Comparison of ENCODE assay signal across 20 cellular contexts in genomic region chr21:36703123-36703522, GRCh38. TPM values are rescaled to one million over a fixed set of nuclear protein-coding genes. Genes with fewer than 3 reads are reported as not detected.
A peak's percentile ranks its signal among the peaks of the same experiment; 100 is the strongest.
DNase-seq lines count a peak whose midpoint lies in the region; ATAC-seq and TF ChIP-seq lines count a peak whose summit lies in the region.
"Had no signal": no experiment of that assay in that cellular context is flagged by ENCODE, and none has a peak within 500 bp of the region (broad histone marks: within the 10 kb centered on the region; RNA-seq: fewer than 3 reads in every experiment).

No MANE protein-coding gene starts in this region.

- no peak for DNase-seq in GM23338 (ENCODE audit: low spot score)
- no peak for DNase-seq in esophagus squamous epithelium (lab: John Stamatoyannopoulos, UW)
- DNase-seq in activated T-cell treated with anti-CD3 and anti-CD28 coated beads, Interleukin-2, amount 50 U/mL, for 1 hour: no peak
- no peak for DNase-seq in GM23248
- DNase-seq in inferior parietal cortex (ENCODE audit: extremely low spot score): no peak
- DNase-seq in superior temporal gyrus (ENCODE audit: extremely low spot score): no peak
- DNase-seq: CD8-positive, alpha-beta memory T cell; DMS79; Karpas-422; MG63; NCI-H1092; NCI-H146; NCI-H2081; NCI-H510A treated with DMSO at 0.1 percent for 48 hours; NCI-H82; SHP77 had no signal

- H3K27me3 Mint-ChIP-seq in GM23338 (ENCODE audit: insufficient read depth, low read depth, poor library complexity): peaks cover 95% of the 10 kb centered on the region

- no peaks in the 10 kb centered on the region; the same call in 2 of the 3 replicates for H3K36me3 Mint-ChIP-seq in GM23338 (ENCODE audit: low read depth)
- H3K36me3 Mint-ChIP-seq: CD8-positive, alpha-beta memory T cell had no signal

- H2AFZ ChIP-seq in GM23338 (no peak overlapping the region), GM23248 (no peak overlapping the region)

- H3K79me2 ChIP-seq in GM23338 (replicated peaks; ENCODE audit: insufficient read depth) (no peaks in the 10 kb centered on the region), GM23248 (ENCODE audit: insufficient read depth) (no peaks in the 10 kb centered on the region)

- peaks cover 50% of the 10 kb centered on the region for H3K4me1 Mint-ChIP-seq in GM23338

- H3K9me3 Mint-ChIP-seq in GM23338: peaks cover 9% of the 10 kb centered on the region; the same call in 2 of the 3 replicates
- H3K9me3 Mint-ChIP-seq: CD8-positive, alpha-beta memory T cell had no signal

- H3F3A ChIP-seq in GM23338 (replicated peaks; ENCODE audit: low read depth) (peaks cover 20% of the 10 kb centered on the region; the same call in 1 of the 2 replicates), GM23248 (ENCODE audit: insufficient read depth) (no peaks in the 10 kb centered on the region)

- peaks cover 3% of the 10 kb centered on the region for H4K20me1 ChIP-seq in GM23338 (replicated peaks; ENCODE audit: insufficient read depth)
- H4K20me1 ChIP-seq in GM23248 (ENCODE audit: insufficient read depth): no peaks in the 10 kb centered on the region

- no peak for TF ChIP-seq POLR2A in esophagus squamous epithelium (IDR thresholded peaks at IDR 0.05)

- H3K9me2 ChIP-seq in GM23338 (ENCODE audit: insufficient read depth) (no peaks in the 10 kb centered on the region), GM23248 (ENCODE audit: insufficient read depth) (no peaks in the 10 kb centered on the region)

- H3K9ac ChIP-seq in GM23248: no peak overlapping the region

- no peak overlapping the region; the same call in 2 of the 3 replicates for H3K4me3 Mint-ChIP-seq in GM23338

- WGBS in esophagus squamous epithelium, 2 donors: 14 to 38% methylated on average over 2 to 3 of the region's 3 CpGs
- WGBS in GM23248 (ENCODE audit: low coverage in 1 of 2, low lambda C conversion rate in 2 of 2, missing lambda C conversion rate in 2 of 2), 2 experiments: 11 to 14% methylated on average over 3 of the region's 3 CpGs

- H3K4me2 ChIP-seq in GM23338 (no peak overlapping the region), GM23248 (ENCODE audit: unreplicated experiment) (no peak overlapping the region)

- intact Hi-C loops in esophagus squamous epithelium (cut with DNase I): loop anchor here (10.0 kb wide), 1 partner anchor 198 kb away; no protein-coding TSS in a partner anchor

- peaks cover 60% of the 10 kb centered on the region for H3K4me1 ChIP-seq in GM23338 (ENCODE audit: insufficient read depth)
- H3K4me1 ChIP-seq in esophagus squamous epithelium: peaks cover 44 to 96% (median 54%) of the 10 kb centered on the region in 3 donors
- H3K4me1 ChIP-seq in GM23248 (ENCODE audit: insufficient read depth): no peaks in the 10 kb centered on the region

- H3K27ac ChIP-seq in GM23338 (ENCODE audit: low read depth) (no peak overlapping the region), VCaP (peak overlapping the region; percentile 100), esophagus squamous epithelium (peak overlapping the region; percentile 79 to 97 (median 96)), GM23248 (no peak overlapping the region)
- H3K27ac ChIP-seq: Peyer's patch had no signal

- in situ Hi-C loops in GM23248 (cut with MboI): no loop called here

- H3K27ac Mint-ChIP-seq in GM23338: no peak overlapping the region
- H3K27ac Mint-ChIP-seq: CD8-positive, alpha-beta memory T cell had no signal

- peaks cover 100% of the 10 kb centered on the region for H3K27me3 ChIP-seq in GM23338 (ENCODE audit: insufficient read depth)
- H3K27me3 ChIP-seq in esophagus squamous epithelium: peaks cover 0 to 100% (median 18%) of the 10 kb centered on the region in 4 donors
- peaks cover 92% of the 10 kb centered on the region for H3K27me3 ChIP-seq in GM23248 (replicated peaks; ENCODE audit: insufficient read depth)
- H3K27me3 ChIP-seq: MG63 had no signal

- H3K36me3 ChIP-seq in GM23338 (ENCODE audit: insufficient read depth) (no peaks in the 10 kb centered on the region), esophagus squamous epithelium (no peaks in the 10 kb centered on the region), GM23248 (ENCODE audit: low read depth) (no peaks in the 10 kb centered on the region)
- H3K36me3 ChIP-seq: Peyer's patch had no signal

- H3K4me3 ChIP-seq in GM23338 (no peak overlapping the region), esophagus squamous epithelium (peak overlapping the region; percentile 31 to 78 (median 74)), GM23248 (no peak overlapping the region)
- H3K4me3 ChIP-seq: Peyer's patch had no signal

- no peak for ATAC-seq in GM23338
- ATAC-seq: SK-N-SH treated with all-trans-retinoic acid at 6 μM for 48 hours had no signal

- H3K9me3 ChIP-seq in esophagus squamous epithelium: no peaks in the 10 kb centered on the region
- no peaks in the 10 kb centered on the region for H3K9me3 ChIP-seq in GM23248 (ENCODE audit: low read depth)
- H3K9me3 ChIP-seq: MG63, Peyer's patch had no signal

- TF ChIP-seq CTCF in GM23338 (conservative IDR thresholded peaks at IDR 0.05; ENCODE audit: low read depth in 2 of 2) (no peak), VCaP (conservative IDR thresholded peaks at IDR 0.05) (no peak), esophagus squamous epithelium (IDR thresholded peaks at IDR 0.05) (no peak)

TF ChIP-seq in GM23338, 12 proteins besides CTCF, POLR2A, EP300 and RAD21:
- TF ChIP-seq EZH2 (IDR thresholded peaks at IDR 0.05; ENCODE audit: low read depth, unreplicated experiment) (peak; percentile 61), EZH2phosphoT487 (IDR thresholded peaks at IDR 0.05; ENCODE audit: unreplicated experiment) (no peak)

RNA-seq across cellular contexts. Expression of gene SIM2, which starts 4.2 kb away (rescaled TPM):
- 0.49 and 1.4 TPM in 2 replicates for total RNA-seq in GM23338 (2014; rRNA removed; shearing (Covaris generic))
- polyA plus RNA-seq in GM23338 (2016; fragmentation: Nextera tagmentation; extraction: Ambion mirVana) (0.16 and 0.24 TPM in 2 replicates), GM23248 (2016; fragmentation: Nextera tagmentation; extraction: Ambion mirVana) (0.14 TPM in 2 replicates)
- total RNA-seq in esophagus squamous epithelium: 10 to 100 TPM; 20.3 to 49.4 (median 29.9) TPM
- not detected in 2 replicates for total RNA-seq in GM23248 (2014; rRNA removed; shearing (Covaris generic))
- total RNA-seq: CD8-positive, alpha-beta memory T cell; Peyer's patch had no signal
- polyA plus RNA-seq: BJ had no signal

Comparison
In these comparisons a context has a peak if more than half of its experiments do, and no peak if none do; other contexts are left out.
1. H3K27ac ChIP-seq: peak in VCaP (single experiment) and esophagus squamous epithelium (4 of 4); none in GM23338 (single experiment) and GM23248 (single experiment).
2. H3K4me3 ChIP-seq: peak in esophagus squamous epithelium (4 of 4); none in GM23338 (single experiment) and GM23248 (single experiment).